Comparison of ENCODE assay signal across 11 cellular contexts in genomic region chr1:42613803-42614131, GRCh38.
"Had no signal": no experiment of that assay in that cellular context is flagged by ENCODE, and none has a peak within 500 bp of the region (broad histone marks: within the 10 kb centered on the region; RNA-seq: fewer than 3 reads in every experiment).

No MANE protein-coding gene starts in this region.

- H3K27ac ChIP-seq: GM23248 had no signal

- H3K4me3 ChIP-seq: GM23248, GM23338 had no signal

- H3K4me3 Mint-ChIP-seq: GM23338, H9, HFFc6 had no signal

- H3K9me3 Mint-ChIP-seq: H9, HFFc6 had no signal

- H3K9me3 ChIP-seq: HAP-1 had no signal

- ATAC-seq: GM23338, HCT116 had no signal

- H3K9ac ChIP-seq: GM23248 had no signal

- DNase-seq: GM23248, GOT3, H7, H9, HCEC 1CT, HFFc6 had no signal

- H3K4me2 ChIP-seq: GM23338 had no signal

- H2AFZ ChIP-seq: GM23248, GM23338 had no signal

- H3K36me3 ChIP-seq: HAP-1 had no signal

- FAIRE-seq: H1, H54 had no signal

- H3K27ac Mint-ChIP-seq: GM23338, H9, HFFc6 had no signal
